23 cellular contexts compared by ENCODE assay signal in genomic region chr9:37350486-37351190, GRCh38.
DNase-seq lines count a peak whose midpoint lies in the region; ATAC-seq and TF ChIP-seq lines count a peak whose summit lies in the region.
"Had no signal": no experiment of that assay in that cellular context is flagged by ENCODE, and none has a peak within 500 bp of the region (broad histone marks: within the 10 kb centered on the region; RNA-seq: fewer than 3 reads in every experiment).

No MANE protein-coding gene starts in this region.

- no peak for TF ChIP-seq CTCF in WTC11 (IDR thresholded peaks at IDR 0.05)
- no peak for TF ChIP-seq CTCF in fibroblast of pulmonary artery (IDR thresholded peaks at IDR 0.05; ENCODE audit: low read length, missing control alignments)
- no peak for TF ChIP-seq CTCF in upper lobe of right lung (IDR thresholded peaks at IDR 0.05)
- no peak for TF ChIP-seq CTCF in left ventricle myocardium inferior (IDR thresholded peaks at IDR 0.05; ENCODE audit: borderline replicate concordance)

- peak overlapping the region in 1 of 2 donors; percentile 64 for H3K27ac Mint-ChIP-seq in stimulated activated naive CD8-positive, alpha-beta T cell treated with anti-CD3 and anti-CD28 coated beads, Interleukin-15, amount 100 ng/mL, for 72 hours
- peak overlapping the region; percentile 1; the same call in 1 of the 2 replicates for H3K27ac Mint-ChIP-seq in WTC11
- H3K27ac Mint-ChIP-seq: activated T-helper 1 cell treated with anti-CD3 and anti-CD28 coated beads, Interleukin-12 subunit alpha, Interleukin-12 subunit beta, Interleukin-2, Interleukin-4 antibody, amounts not matched to agents 30 ng/mL and 10 ng/mL and 1 ng/mL, durations not matched to agents 14 hours and 24 hours and 36 hours; T-helper 1 cell treated with Interleukin-12 subunit alpha and Interleukin-12 subunit beta and Interleukin-4 antibody, amounts not matched to agents 30 μg/mL and 1 μg/mL, for 36 hours had no signal

- H3K9me3 ChIP-seq in upper lobe of right lung (no peaks in the 10 kb centered on the region), left ventricle myocardium inferior (replicated peaks) (no peaks in the 10 kb centered on the region)
- H3K9me3 ChIP-seq: mucosa of descending colon, ovary, stomach had no signal

- peaks cover 11% of the 10 kb centered on the region for H3K36me3 ChIP-seq in upper lobe of right lung
- H3K36me3 ChIP-seq in left ventricle myocardium inferior, result peaks cover 19% of the 10 kb centered on the region
- H3K36me3 ChIP-seq: ovary had no signal

- H3K27me3 ChIP-seq in upper lobe of right lung, result no peaks in the 10 kb centered on the region
- H3K27me3 ChIP-seq in left ventricle myocardium inferior (ENCODE audit: low read depth), result no peaks in the 10 kb centered on the region
- H3K27me3 ChIP-seq: ovary, stomach had no signal

- no peaks in the 10 kb centered on the region for H3K27me3 Mint-ChIP-seq in stimulated activated naive CD8-positive, alpha-beta T cell treated with anti-CD3 and anti-CD28 coated beads, Interleukin-15, amount 100 ng/mL, for 72 hours
- H3K27me3 Mint-ChIP-seq in WTC11 (ENCODE audit: low read depth), result no peaks in the 10 kb centered on the region
- H3K27me3 Mint-ChIP-seq: brain had no signal

- no peak overlapping the region for H3K27ac ChIP-seq in upper lobe of right lung
- H3K27ac ChIP-seq in left ventricle myocardium inferior (replicated peaks), result no peak overlapping the region
- H3K27ac ChIP-seq: ovary, PC-9, stomach had no signal

- no peak overlapping the region for H3K4me3 ChIP-seq in fibroblast of pulmonary artery (replicated peaks; ENCODE audit: low read depth, low read length)
- H3K4me3 ChIP-seq in upper lobe of right lung, result no peak overlapping the region
- no peak overlapping the region for H3K4me3 ChIP-seq in left ventricle myocardium inferior
- H3K4me3 ChIP-seq: mucosa of descending colon, ovary, PC-9, stomach had no signal

- DNase-seq in stimulated activated naive CD8-positive, alpha-beta T cell treated with anti-CD3 and anti-CD28 coated beads, Interleukin-15, Interleukin-2, amounts not matched to agents 100 U/mL and 50 U/mL, for 24 hours, result no peak
- DNase-seq in stimulated activated naive CD8-positive, alpha-beta T cell treated with anti-CD3 and anti-CD28 coated beads, Interleukin-15, amount 100 ng/mL, for 72 hours, result no peak
- DNase-seq in WTC11 (ENCODE audit: low spot score) (no peak), fibroblast of pulmonary artery (ENCODE audit: low read depth) (peak; percentile 13), upper lobe of right lung (no peak), mesenteric fat pad (ENCODE audit: low spot score) (no peak), left ventricle myocardium inferior (no peak), NCI-H774 (lab: John Stamatoyannopoulos, UW) (no peak)
- DNase-seq: activated CD4-positive, alpha-beta T cell treated with anti-CD3 and anti-CD28 coated beads for 4 hours; AML-193; DMS 273 treated with DMSO at 0.1 percent for 48 hours; effector CD8-positive, alpha-beta T cell; islet precursor cell; Kasumi-1; mucosa of descending colon; NCI-H1694 treated with DMSO at 0.1 percent for 48 hours; NCI-H524; ovary; PC-9; stomach had no signal

- H3K4me3 Mint-ChIP-seq in stimulated activated naive CD8-positive, alpha-beta T cell treated with anti-CD3 and anti-CD28 coated beads, Interleukin-15, amount 100 ng/mL, for 72 hours, result no peak overlapping the region
- no peak overlapping the region for H3K4me3 Mint-ChIP-seq in WTC11
- H3K4me3 Mint-ChIP-seq: activated T-helper 1 cell treated with anti-CD3 and anti-CD28 coated beads, Interleukin-12 subunit alpha, Interleukin-12 subunit beta, Interleukin-2, Interleukin-4 antibody, amounts not matched to agents 30 ng/mL and 10 ng/mL and 1 ng/mL, durations not matched to agents 14 hours and 24 hours and 36 hours; brain; T-helper 1 cell treated with Interleukin-12 subunit alpha and Interleukin-12 subunit beta and Interleukin-4 antibody, amounts not matched to agents 30 μg/mL and 1 μg/mL, for 36 hours had no signal

- POLR2A ChIA-PET in WTC11 (lab: Charles Lee), result no interaction called here

- H3K4me1 ChIP-seq in upper lobe of right lung (no peaks in the 10 kb centered on the region), left ventricle myocardium inferior (no peaks in the 10 kb centered on the region)
- H3K4me1 ChIP-seq: stomach had no signal

- CTCF ChIA-PET in WTC11 (lab: Charles Lee), result interaction anchor here (0.9 kb wide), 1 partner anchor 61 kb away, joined by 3 read pairs; no protein-coding TSS in a partner anchor

- H3K9me3 Mint-ChIP-seq in stimulated activated naive CD8-positive, alpha-beta T cell treated with anti-CD3 and anti-CD28 coated beads, Interleukin-15, amount 100 ng/mL, for 72 hours, result no peaks in the 10 kb centered on the region
- no peaks in the 10 kb centered on the region for H3K9me3 Mint-ChIP-seq in WTC11
- H3K9me3 Mint-ChIP-seq: activated T-helper 1 cell treated with anti-CD3 and anti-CD28 coated beads, Interleukin-12 subunit alpha, Interleukin-12 subunit beta, Interleukin-2, Interleukin-4 antibody, amounts not matched to agents 30 ng/mL and 10 ng/mL and 1 ng/mL, durations not matched to agents 14 hours and 24 hours and 36 hours; brain; T-helper 1 cell treated with Interleukin-12 subunit alpha and Interleukin-12 subunit beta and Interleukin-4 antibody, amounts not matched to agents 30 μg/mL and 1 μg/mL, for 36 hours had no signal

- peaks cover 2% of the 10 kb centered on the region for H3K36me3 Mint-ChIP-seq in WTC11

- intact Hi-C loops in upper lobe of right lung (cut with DNase I) (no loop called here), left ventricle myocardium inferior (cut with micrococcal nuclease) (no loop called here)

- peak; percentile 55 for ATAC-seq in stimulated activated naive CD8-positive, alpha-beta T cell treated with anti-CD3 and anti-CD28 coated beads, Interleukin-15, Interleukin-2, amounts not matched to agents 100 U/mL and 50 U/mL, for 24 hours
- ATAC-seq in stimulated activated naive CD8-positive, alpha-beta T cell treated with anti-CD3 and anti-CD28 coated beads, Interleukin-15, amount 100 ng/mL, for 72 hours, result no peak
- ATAC-seq in WTC11 (no peak), upper lobe of right lung (no peak)
- ATAC-seq: mucosa of descending colon had no signal

- no peaks in the 10 kb centered on the region for H3K4me1 Mint-ChIP-seq in stimulated activated naive CD8-positive, alpha-beta T cell treated with anti-CD3 and anti-CD28 coated beads, Interleukin-15, amount 100 ng/mL, for 72 hours
- no peaks in the 10 kb centered on the region for H3K4me1 Mint-ChIP-seq in WTC11
- H3K4me1 Mint-ChIP-seq: brain had no signal

TF ChIP-seq in WTC11, 78 proteins besides CTCF, POLR2A, EP300 and RAD21 (continues in another document):
- no peak for TF ChIP-seq ATF3 (CRISPR knock-in tag; conservative IDR thresholded peaks at IDR 0.05)
- TF ChIP-seq E2F1 (CRISPR knock-in tag; IDR thresholded peaks at IDR 0.05), result no peak
- TF ChIP-seq MXD4 (CRISPR knock-in tag; IDR thresholded peaks at IDR 0.05; ENCODE audit: borderline replicate concordance), result no peak
- TF ChIP-seq TEAD1 (CRISPR knock-in tag; IDR thresholded peaks at IDR 0.05), result no peak
- TF ChIP-seq GABPB1 (CRISPR knock-in tag; IDR thresholded peaks at IDR 0.05), result no peak
- TF ChIP-seq NFYB (CRISPR knock-in tag; conservative IDR thresholded peaks at IDR 0.05; ENCODE audit: low read depth), result no peak
- no peak for TF ChIP-seq ZNF281 (CRISPR knock-in tag; IDR thresholded peaks at IDR 0.05)
- TF ChIP-seq ZBTB21 (CRISPR knock-in tag; IDR thresholded peaks at IDR 0.05; ENCODE audit: borderline replicate concordance), result no peak
- TF ChIP-seq ZSCAN18 (CRISPR knock-in tag; IDR thresholded peaks at IDR 0.05), result no peak
- TF ChIP-seq CREM (CRISPR knock-in tag; IDR thresholded peaks at IDR 0.05), result no peak
